ENCODE assay signal across 14 cellular contexts in the genomic region with DNA sequence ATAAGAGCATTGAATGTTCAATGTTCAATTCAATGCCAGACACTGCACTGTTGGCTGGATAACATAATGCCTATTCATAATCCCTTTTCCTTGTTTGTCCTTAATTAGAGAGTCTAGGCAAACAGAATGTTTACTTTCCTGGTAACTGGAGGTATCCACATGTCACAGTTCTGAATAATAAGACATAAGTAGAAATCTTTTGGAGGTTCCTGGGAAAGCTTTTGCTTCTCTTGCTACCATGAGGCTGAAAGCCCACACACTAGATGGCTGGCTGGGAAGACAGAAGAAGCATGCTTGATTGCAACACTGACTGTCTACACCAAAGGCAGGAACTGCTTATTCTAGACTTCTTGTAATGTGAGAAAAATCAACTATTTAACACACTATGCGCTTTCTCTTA.
DNase-seq lines count a peak whose midpoint lies in the region; ATAC-seq lines count a peak whose summit lies in the region.
"Had no signal": no experiment of that assay in that cellular context is flagged by ENCODE, and none has a peak within 500 bp of the region (broad histone marks: within the 10 kb centered on the region; RNA-seq: fewer than 3 reads in every experiment).

No MANE protein-coding gene starts in this region.

- no peak for ATAC-seq in activated CD4-positive, CD25-positive, alpha-beta regulatory T cell treated with anti-CD3 and anti-CD28 coated beads, Interleukin-2, amount 50 U/mL, for 24 hours
- ATAC-seq in GM18517 (IDR thresholded peaks at IDR 0.05; ENCODE audit: unreplicated experiment): no peak
- no peak for ATAC-seq in HG02571 (IDR thresholded peaks at IDR 0.05; ENCODE audit: unreplicated experiment)

- peak; percentile 31 for DNase-seq in SIG-M5 treated with dmso at 0.1 percent for 504 hours (lab: John Stamatoyannopoulos, UW; ENCODE audit: unreplicated experiment)
- DNase-seq in SIG-M5 (lab: John Stamatoyannopoulos, UW): no peak
- peak; percentile 51 for DNase-seq in MV-4-11 (lab: John Stamatoyannopoulos, UW)
- peak; percentile 24 for DNase-seq in amniotic epithelial cell (ENCODE audit: low read depth)
- DNase-seq in pons (ENCODE audit: low spot score): peak; percentile 78
- DNase-seq: activated CD4-positive, alpha-beta T cell treated with anti-CD3 and anti-CD28 coated beads, Interleukin-2, amount 50 U/mL, for 4 hours; activated gamma-delta T cell; Calu3; effector memory CD4-positive, alpha-beta T cell; H9; mammary epithelial cell had no signal
